Comparison of ENCODE assay signal across 2 cellular contexts in the genomic region with DNA sequence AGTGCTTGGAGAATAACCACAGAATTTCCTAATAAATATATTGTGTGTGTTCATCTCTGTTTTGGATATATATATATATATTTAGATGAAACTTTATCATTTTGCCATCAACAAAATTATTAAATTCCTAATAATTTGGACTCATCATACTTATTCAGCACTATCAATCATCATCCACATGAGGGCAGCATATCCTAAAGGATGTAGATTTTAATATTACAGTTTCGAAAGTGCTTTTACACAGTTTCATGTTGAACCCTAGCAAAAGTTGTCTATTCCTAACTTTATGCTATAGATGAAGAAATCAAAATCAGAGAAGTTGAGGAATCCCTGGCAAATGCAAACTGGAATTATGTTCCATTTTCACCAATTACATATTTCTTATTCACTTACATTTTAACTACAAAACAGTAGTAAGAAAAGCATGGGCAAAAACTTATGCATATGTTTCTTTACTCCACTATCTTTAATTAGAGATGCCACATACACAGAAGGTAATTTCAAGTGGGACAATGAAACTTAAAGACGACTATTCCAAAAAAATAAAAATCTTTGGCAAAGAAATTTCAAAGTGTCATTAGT.
TF ChIP-seq lines count a peak whose summit lies in the region.

No MANE protein-coding gene starts in this region.

TF ChIP-seq in GM23338, 12 proteins besides CTCF, POLR2A, EP300 and RAD21 (continued from another document and continues in another):
- TF ChIP-seq REST (IDR thresholded peaks at IDR 0.05; ENCODE audit: unreplicated experiment): no peak
- TF ChIP-seq NANOG (IDR thresholded peaks at IDR 0.05; ENCODE audit: borderline replicate concordance): no peak
- TF ChIP-seq STAT1 (IDR thresholded peaks at IDR 0.05; ENCODE audit: unreplicated experiment): no peak
- TF ChIP-seq EZH2 (IDR thresholded peaks at IDR 0.05; ENCODE audit: low read depth, unreplicated experiment): no peak
- TF ChIP-seq EZH2phosphoT487 (IDR thresholded peaks at IDR 0.05; ENCODE audit: unreplicated experiment): no peak
- TF ChIP-seq CREB1 (CRISPR knock-in tag; IDR thresholded peaks at IDR 0.05; ENCODE audit: low read depth): no peak
- no peak for TF ChIP-seq ETS1 (IDR thresholded peaks at IDR 0.05)
- no peak for TF ChIP-seq JUNB (IDR thresholded peaks at IDR 0.05; ENCODE audit: unreplicated experiment)
- no peak for TF ChIP-seq ZNF114 (CRISPR knock-in tag; IDR thresholded peaks at IDR 0.05)
- no peak for TF ChIP-seq ZNF331 (CRISPR knock-in tag; IDR thresholded peaks at IDR 0.05; ENCODE audit: low read depth)

TF ChIP-seq in endothelial cell of umbilical vein, 7 proteins besides CTCF, POLR2A, EP300 and RAD21 (continued from another document):
- TF ChIP-seq MAX (IDR thresholded peaks at IDR 0.05; ENCODE audit: insufficient read depth, insufficient read length): no peak
- no peak for TF ChIP-seq JUN (IDR thresholded peaks at IDR 0.05; ENCODE audit: borderline replicate concordance, insufficient read depth, insufficient read length, low read depth)
TF ChIP-seq in endothelial cell of umbilical vein: peak in this region for 0.
